Comparison of ENCODE assay signal across 1 cellular context in the genomic region with DNA sequence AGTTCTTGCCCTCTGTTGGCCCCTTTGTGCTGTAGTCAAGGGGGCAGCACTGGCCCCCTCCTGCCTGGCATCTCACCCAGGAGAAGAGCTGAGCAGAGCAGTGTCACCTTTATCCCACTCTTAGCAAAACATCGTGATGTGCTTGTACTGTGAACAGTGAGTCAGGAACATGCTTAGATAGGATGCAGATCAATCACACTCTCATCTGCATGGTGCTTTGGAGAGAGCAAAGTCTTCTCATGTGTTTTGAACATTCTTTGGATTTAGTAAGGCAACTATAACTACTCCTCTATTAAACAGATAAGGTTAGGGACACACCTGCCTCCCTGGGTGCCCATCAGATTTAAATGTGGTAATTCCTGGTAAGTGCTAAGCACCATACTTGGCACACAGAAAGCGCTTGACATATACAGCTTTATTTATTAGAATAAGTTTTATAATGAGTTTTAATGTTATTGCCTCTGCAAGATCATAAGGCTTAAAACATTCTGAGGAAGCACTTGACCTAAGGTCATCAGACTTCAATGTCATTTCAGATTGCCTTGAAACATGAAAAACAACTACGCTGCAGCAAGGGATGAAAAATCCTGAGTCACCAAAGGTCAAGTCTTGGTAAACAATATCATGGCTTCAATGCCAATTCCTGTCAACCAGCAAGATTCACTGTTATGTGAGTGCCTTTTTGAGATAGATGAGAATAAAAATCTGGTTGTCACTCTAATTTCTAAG.
TF ChIP-seq lines count a peak whose summit lies in the region.

No MANE protein-coding gene starts in this region.

TF ChIP-seq in HCT116, 20 proteins besides CTCF, POLR2A, EP300 and RAD21 (continued from another document):
- TF ChIP-seq, protein P1, sequence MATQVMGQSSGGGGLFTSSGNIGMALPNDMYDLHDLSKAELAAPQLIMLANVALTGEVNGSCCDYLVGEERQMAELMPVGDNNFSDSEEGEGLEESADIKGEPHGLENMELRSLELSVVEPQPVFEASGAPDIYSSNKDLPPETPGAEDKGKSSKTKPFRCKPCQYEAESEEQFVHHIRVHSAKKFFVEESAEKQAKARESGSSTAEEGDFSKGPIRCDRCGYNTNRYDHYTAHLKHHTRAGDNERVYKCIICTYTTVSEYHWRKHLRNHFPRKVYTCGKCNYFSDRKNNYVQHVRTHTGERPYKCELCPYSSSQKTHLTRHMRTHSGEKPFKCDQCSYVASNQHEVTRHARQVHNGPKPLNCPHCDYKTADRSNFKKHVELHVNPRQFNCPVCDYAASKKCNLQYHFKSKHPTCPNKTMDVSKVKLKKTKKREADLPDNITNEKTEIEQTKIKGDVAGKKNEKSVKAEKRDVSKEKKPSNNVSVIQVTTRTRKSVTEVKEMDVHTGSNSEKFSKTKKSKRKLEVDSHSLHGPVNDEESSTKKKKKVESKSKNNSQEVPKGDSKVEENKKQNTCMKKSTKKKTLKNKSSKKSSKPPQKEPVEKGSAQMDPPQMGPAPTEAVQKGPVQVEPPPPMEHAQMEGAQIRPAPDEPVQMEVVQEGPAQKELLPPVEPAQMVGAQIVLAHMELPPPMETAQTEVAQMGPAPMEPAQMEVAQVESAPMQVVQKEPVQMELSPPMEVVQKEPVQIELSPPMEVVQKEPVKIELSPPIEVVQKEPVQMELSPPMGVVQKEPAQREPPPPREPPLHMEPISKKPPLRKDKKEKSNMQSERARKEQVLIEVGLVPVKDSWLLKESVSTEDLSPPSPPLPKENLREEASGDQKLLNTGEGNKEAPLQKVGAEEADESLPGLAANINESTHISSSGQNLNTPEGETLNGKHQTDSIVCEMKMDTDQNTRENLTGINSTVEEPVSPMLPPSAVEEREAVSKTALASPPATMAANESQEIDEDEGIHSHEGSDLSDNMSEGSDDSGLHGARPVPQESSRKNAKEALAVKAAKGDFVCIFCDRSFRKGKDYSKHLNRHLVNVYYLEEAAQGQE (IDR thresholded peaks at IDR 0.05; ENCODE audit: low read depth) = no peak
- TF ChIP-seq, protein P2, sequence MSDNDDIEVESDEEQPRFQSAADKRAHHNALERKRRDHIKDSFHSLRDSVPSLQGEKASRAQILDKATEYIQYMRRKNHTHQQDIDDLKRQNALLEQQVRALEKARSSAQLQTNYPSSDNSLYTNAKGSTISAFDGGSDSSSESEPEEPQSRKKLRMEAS (IDR thresholded peaks at IDR 0.05) = no peak
- TF ChIP-seq SRF (IDR thresholded peaks at IDR 0.05; ENCODE audit: low read depth) (no peak), TCF7L2 (IDR thresholded peaks at IDR 0.05; ENCODE audit: borderline replicate concordance, extremely low read depth, insufficient read depth, insufficient read length) (no peak), EZH2 (IDR thresholded peaks at IDR 0.05) (no peak)
- TF ChIP-seq, protein P3, sequence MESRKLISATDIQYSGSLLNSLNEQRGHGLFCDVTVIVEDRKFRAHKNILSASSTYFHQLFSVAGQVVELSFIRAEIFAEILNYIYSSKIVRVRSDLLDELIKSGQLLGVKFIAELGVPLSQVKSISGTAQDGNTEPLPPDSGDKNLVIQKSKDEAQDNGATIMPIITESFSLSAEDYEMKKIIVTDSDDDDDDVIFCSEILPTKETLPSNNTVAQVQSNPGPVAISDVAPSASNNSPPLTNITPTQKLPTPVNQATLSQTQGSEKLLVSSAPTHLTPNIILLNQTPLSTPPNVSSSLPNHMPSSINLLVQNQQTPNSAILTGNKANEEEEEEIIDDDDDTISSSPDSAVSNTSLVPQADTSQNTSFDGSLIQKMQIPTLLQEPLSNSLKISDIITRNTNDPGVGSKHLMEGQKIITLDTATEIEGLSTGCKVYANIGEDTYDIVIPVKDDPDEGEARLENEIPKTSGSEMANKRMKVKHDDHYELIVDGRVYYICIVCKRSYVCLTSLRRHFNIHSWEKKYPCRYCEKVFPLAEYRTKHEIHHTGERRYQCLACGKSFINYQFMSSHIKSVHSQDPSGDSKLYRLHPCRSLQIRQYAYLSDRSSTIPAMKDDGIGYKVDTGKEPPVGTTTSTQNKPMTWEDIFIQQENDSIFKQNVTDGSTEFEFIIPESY (IDR thresholded peaks at IDR 0.05; ENCODE audit: extremely low read depth, insufficient replicate concordance, low read length) = no peak
